9 cellular contexts compared by ENCODE assay signal in the genomic region with DNA sequence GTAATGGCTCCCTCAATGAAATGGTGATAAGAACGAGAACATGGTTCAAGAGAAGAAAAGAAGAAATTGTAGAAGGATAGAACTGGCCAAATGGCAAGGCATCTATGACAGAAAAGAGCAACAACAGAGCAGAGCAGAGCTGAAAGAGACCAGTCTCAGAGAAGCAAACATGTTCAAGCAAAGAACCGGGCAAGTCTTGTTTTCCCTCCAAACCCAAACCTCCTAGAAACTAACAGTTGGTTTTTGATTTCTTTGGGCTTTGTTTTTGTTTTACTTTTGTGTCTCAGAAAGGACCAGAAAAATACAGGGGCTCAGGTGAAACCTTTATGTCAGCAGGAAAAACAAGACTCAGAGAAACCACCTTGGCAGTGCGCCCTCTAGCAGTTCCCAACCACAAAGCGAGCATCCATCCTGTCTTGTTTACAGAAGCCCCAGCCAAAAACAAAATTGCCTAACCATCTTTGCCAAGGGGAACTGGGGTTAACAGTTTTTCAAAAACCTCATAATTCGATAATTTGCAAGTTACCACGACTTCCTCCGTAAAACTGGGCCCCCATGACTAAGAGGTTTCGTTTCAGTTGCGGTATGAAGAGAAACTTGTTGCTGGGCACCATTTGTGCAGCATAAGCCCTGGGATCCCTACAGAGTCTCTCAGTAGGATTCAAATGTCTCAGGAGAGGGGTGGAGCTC.
DNase-seq lines count a peak whose midpoint lies in the region; ATAC-seq and TF ChIP-seq lines count a peak whose summit lies in the region.
"Had no signal": no experiment of that assay in that cellular context is flagged by ENCODE, and none has a peak within 500 bp of the region (broad histone marks: within the 10 kb centered on the region; RNA-seq: fewer than 3 reads in every experiment).

No MANE protein-coding gene starts in this region.

- peak overlapping the region; percentile 77 for H3K27ac Mint-ChIP-seq in activated CD4-positive, alpha-beta memory T cell treated with anti-CD3 and anti-CD28 coated beads, Interleukin-2, amount 10 ng/mL, durations not matched to agents 7 days and 5 days

- TF ChIP-seq CTCF in prostate gland (IDR thresholded peaks at IDR 0.05): no peak

- no peaks in the 10 kb centered on the region for H3K27me3 ChIP-seq in prostate gland (replicated peaks; ENCODE audit: insufficient read depth)
- H3K27me3 ChIP-seq: gastrocnemius medialis had no signal

- TF ChIP-seq POLR2A in prostate gland (IDR thresholded peaks at IDR 0.05): no peak

- H3K4me3 Mint-ChIP-seq in activated CD4-positive, alpha-beta memory T cell treated with anti-CD3 and anti-CD28 coated beads, Interleukin-2, amount 10 ng/mL, durations not matched to agents 7 days and 5 days: peak overlapping the region; percentile 50

- POLR2A ChIA-PET in activated CD4-positive, alpha-beta memory T cell treated with anti-CD3 and anti-CD28 coated beads, Interleukin-2, amount 10 ng/mL, durations not matched to agents 7 days and 5 days (lab: Charles Lee): no interaction called here

- DNase-seq in activated CD4-positive, alpha-beta memory T cell treated with anti-CD3 and anti-CD28 coated beads, Interleukin-2, amount 10 ng/mL, durations not matched to agents 7 days and 5 days: peak; percentile 50
- DNase-seq in NCI-H146 (lab: John Stamatoyannopoulos, UW): no peak
- DNase-seq in Right ventricle myocardium superior: no peak
- no peak for DNase-seq in prostate gland (ENCODE audit: low spot score)
- DNase-seq in GDM1 (lab: John Stamatoyannopoulos, UW): no peak
- DNase-seq: gastrocnemius medialis had no signal

- H3K36me3 ChIP-seq in prostate gland: no peaks in the 10 kb centered on the region
- H3K36me3 ChIP-seq: gastrocnemius medialis had no signal

- H3K27ac ChIP-seq in prostate gland: no peak overlapping the region
- H3K27ac ChIP-seq: gastrocnemius medialis had no signal

- intact Hi-C loops in Right ventricle myocardium superior (cut with DNase I) (no loop called here), prostate gland (cut with DNase I) (no loop called here)

- peaks cover 31% of the 10 kb centered on the region for H3K4me1 Mint-ChIP-seq in activated CD4-positive, alpha-beta memory T cell treated with anti-CD3 and anti-CD28 coated beads, Interleukin-2, amount 10 ng/mL, durations not matched to agents 7 days and 5 days

- WGBS in prostate gland: 53% methylated on average over 9 of the region's 9 CpGs

- peaks cover 16% of the 10 kb centered on the region for H3K27me3 Mint-ChIP-seq in activated CD4-positive, alpha-beta memory T cell treated with anti-CD3 and anti-CD28 coated beads, Interleukin-2, amount 10 ng/mL, durations not matched to agents 7 days and 5 days

- peak; percentile 77 for ATAC-seq in GM18499 (IDR thresholded peaks at IDR 0.05; ENCODE audit: insufficient read depth, unreplicated experiment)
- ATAC-seq in GM21367 (IDR thresholded peaks at IDR 0.05; ENCODE audit: unreplicated experiment): peak; percentile 83
- peak; percentile 88 for ATAC-seq in HG03280 (IDR thresholded peaks at IDR 0.05; ENCODE audit: unreplicated experiment)
- ATAC-seq in Right ventricle myocardium superior (ENCODE audit: poor library complexity): no peak

- H3K36me3 Mint-ChIP-seq in activated CD4-positive, alpha-beta memory T cell treated with anti-CD3 and anti-CD28 coated beads, Interleukin-2, amount 10 ng/mL, durations not matched to agents 7 days and 5 days (ENCODE audit: low read depth): no peaks in the 10 kb centered on the region

- CTCF ChIA-PET in activated CD4-positive, alpha-beta memory T cell treated with anti-CD3 and anti-CD28 coated beads, Interleukin-2, amount 10 ng/mL, durations not matched to agents 7 days and 5 days (lab: Charles Lee): no interaction called here

- H3K4me3 ChIP-seq in prostate gland: no peak overlapping the region

- no peaks in the 10 kb centered on the region for H3K9me3 ChIP-seq in prostate gland
- H3K9me3 ChIP-seq: gastrocnemius medialis had no signal

- no peaks in the 10 kb centered on the region for H3K4me1 ChIP-seq in prostate gland (replicated peaks)
- H3K4me1 ChIP-seq: gastrocnemius medialis had no signal

- H3K9me3 Mint-ChIP-seq in activated CD4-positive, alpha-beta memory T cell treated with anti-CD3 and anti-CD28 coated beads, Interleukin-2, amount 10 ng/mL, durations not matched to agents 7 days and 5 days: peaks cover 4% of the 10 kb centered on the region
